Comparison of ENCODE assay signal across 1 cellular context in the genomic region with DNA sequence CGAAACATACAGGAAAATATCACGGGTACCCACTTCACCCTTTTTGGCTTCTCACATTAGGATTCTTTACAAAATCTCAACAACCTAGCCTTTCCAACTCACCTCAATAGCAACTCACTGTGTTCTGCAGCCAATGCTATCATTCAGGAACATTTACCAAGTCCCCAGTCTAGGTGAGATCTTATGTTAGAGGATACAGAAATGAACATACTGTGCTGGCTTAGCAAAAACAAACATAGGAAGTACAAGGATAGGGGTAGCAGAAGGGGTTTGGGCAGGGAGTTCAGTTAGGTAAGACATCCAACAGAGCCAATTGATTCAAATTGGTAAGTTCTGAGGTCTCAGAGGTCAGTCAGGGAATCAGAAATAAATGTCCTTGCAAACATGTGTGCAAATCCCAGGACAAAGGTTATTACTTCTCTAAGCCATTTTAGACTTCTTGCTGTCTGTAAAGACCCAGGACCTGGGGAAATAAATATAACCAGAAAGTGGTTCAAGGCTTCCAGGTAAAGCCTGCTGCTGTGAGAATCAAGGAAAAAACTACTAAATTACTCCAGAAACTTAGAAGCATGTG.
TF ChIP-seq lines count a peak whose summit lies in the region.

No MANE protein-coding gene starts in this region.

TF ChIP-seq in GM23338, 12 proteins besides CTCF, POLR2A, EP300 and RAD21 (continued from another document):
- no peak for TF ChIP-seq POLR2AphosphoS5 (IDR thresholded peaks at IDR 0.05; ENCODE audit: low read depth)
